In genomic region chr19:7637374-7638256, GRCh38 we compare ENCODE assay signal across 8 cellular contexts. TPM values are rescaled to one million over a fixed set of nuclear protein-coding genes. Genes with fewer than 3 reads are reported as not detected.
A peak's percentile ranks its signal among the peaks of the same experiment; 100 is the strongest.
DNase-seq lines count a peak whose midpoint lies in the region; ATAC-seq and TF ChIP-seq lines count a peak whose summit lies in the region.

No MANE protein-coding gene starts in this region.

- peak overlapping the region in 4 of 5 donors; percentile 47 to 90 (median 64) for H3K27ac ChIP-seq in adrenal gland
- H3K27ac ChIP-seq in suprapubic skin = peak overlapping the region; percentile 88

- intact Hi-C loops in adrenal gland (cut with DNase I) = no loop called here

- TF ChIP-seq POLR2A in adrenal gland (IDR thresholded peaks at IDR 0.05) = no peak
- TF ChIP-seq POLR2A in suprapubic skin (IDR thresholded peaks at IDR 0.05) = no peak

- peak; percentile 26 for DNase-seq in HT-29 (ENCODE audit: low spot score)
- peak in 3 of 7 donors; percentile 52 to 60 (median 55) for DNase-seq in adrenal gland
- DNase-seq in immature natural killer cell = peak in 2 of 3 donors; percentile 21 to 32
- DNase-seq in suprapubic skin (ENCODE audit: low spot score in 2 of 2) = no peak
- DNase-seq in superior temporal gyrus (ENCODE audit: extremely low spot score) = no peak
- no peak for DNase-seq in AG08395 (ENCODE audit: low spot score)
- DNase-seq in HCEC 1CT = no peak

- TF ChIP-seq CTCF in adrenal gland (IDR thresholded peaks at IDR 0.05) (no peak), suprapubic skin (IDR thresholded peaks at IDR 0.05) (no peak)

- H3K9me3 ChIP-seq in adrenal gland (replicated peaks in 1 of 3) = no peaks in the 10 kb centered on the region
- no peaks in the 10 kb centered on the region for H3K9me3 ChIP-seq in suprapubic skin

- ATAC-seq in GM18907 (IDR thresholded peaks at IDR 0.05; ENCODE audit: unreplicated experiment) = peak; percentile 25

- peaks cover 3 to 6% (median 4%) of the 10 kb centered on the region in 3 donors for H3K36me3 Mint-ChIP-seq in immature natural killer cell

- H3K4me1 Mint-ChIP-seq in immature natural killer cell = peaks cover 36 to 45% of the 10 kb centered on the region in 2 donors

- H3K4me1 ChIP-seq in adrenal gland (replicated peaks in 1 of 2) = peaks cover 3% of the 10 kb centered on the region in 2 donors
- peaks cover 20% of the 10 kb centered on the region for H3K4me1 ChIP-seq in suprapubic skin

- H3K27me3 Mint-ChIP-seq in immature natural killer cell (ENCODE audit: low read depth in 3 of 3) = peaks cover 0 to 8% (median 0%) of the 10 kb centered on the region in 3 donors

- H3K36me3 ChIP-seq in adrenal gland (replicated peaks in 1 of 2) (no peaks in the 10 kb centered on the region), suprapubic skin (peaks cover 9% of the 10 kb centered on the region)

- H3K27me3 ChIP-seq in adrenal gland (no peaks in the 10 kb centered on the region), suprapubic skin (peaks cover 18% of the 10 kb centered on the region)

- H3K9me3 Mint-ChIP-seq in immature natural killer cell = no peaks in the 10 kb centered on the region

- H3K27ac Mint-ChIP-seq in immature natural killer cell = peak overlapping the region; percentile 83 to 93 (median 90)

- WGBS in adrenal gland, 4 donors = 50 to 59% (median 52%) methylated on average over 17 to 30 of the region's 30 CpGs
- 59% methylated on average over 14 of the region's 30 CpGs for WGBS in suprapubic skin

- peak overlapping the region in 2 of 4 donors; percentile 22 to 70 for H3K4me3 ChIP-seq in adrenal gland
- peak overlapping the region; percentile 74 for H3K4me3 ChIP-seq in suprapubic skin

- H3K4me3 Mint-ChIP-seq in immature natural killer cell = peak overlapping the region; percentile 82 to 87 (median 83)

- TF ChIP-seq EP300 in suprapubic skin (IDR thresholded peaks at IDR 0.05) = no peak

RNA-seq across cellular contexts. Expression of gene STXBP2, which starts 0.7 kb away (rescaled TPM):
- total RNA-seq in HT-29 (2014; rRNA removed; shearing (Covaris generic)) = 66.4 and 73.3 TPM in 2 replicates
- total RNA-seq in adrenal gland = 10 to 100 TPM; 21.3 to 90.8 (median 40.3) TPM
- 100 to 1,000 TPM in 1 of 3 donors, 10 to 100 TPM in 2; 15.5 to 121 (median 53.7) TPM for polyA plus RNA-seq in adrenal gland
- polyA plus RNA-seq in immature natural killer cell = 100 to 1,000 TPM in 2 of 3 donors, 10 to 100 TPM in 1; 73.7 to 115 (median 100) TPM
- 10 to 100 TPM; 41.2 to 88.7 (median 50.9) TPM for total RNA-seq in suprapubic skin

RNA-seq across cellular contexts. Expression of gene PCP2, which starts 4.1 kb away (rescaled TPM):
- total RNA-seq in HT-29 (2014; rRNA removed; shearing (Covaris generic)) = not detected in 2 replicates
- total RNA-seq in adrenal gland = 1 to 10 TPM in 4 of 8 donors, under 1 TPM in 1, not detected in 3; 0.92 to 3.2 (median 1.7) TPM
- 1 to 10 TPM in 2 of 3 donors, not detected in 1; 5.1 to 7.4 TPM for polyA plus RNA-seq in adrenal gland
- polyA plus RNA-seq in immature natural killer cell = under 1 TPM in 1 of 3 donors, not detected in 2; 0.58 TPM
- total RNA-seq in suprapubic skin = 1 to 10 TPM; 1.6 to 9.9 (median 1.6) TPM

RNA-seq across cellular contexts. Expression of gene PET100, which starts 8.0 kb away (rescaled TPM):
- total RNA-seq in HT-29 (2014; rRNA removed; shearing (Covaris generic)) = 26.6 and 27.7 TPM in 2 replicates
- total RNA-seq in adrenal gland (100 to 1,000 TPM in 4 of 8 donors, 10 to 100 TPM in 3, 1 to 10 TPM in 1; 3.7 to 155 (median 65.4) TPM), suprapubic skin (10 to 100 TPM; 11.4 to 17.4 (median 12.6) TPM)
- polyA plus RNA-seq in adrenal gland (100 to 1,000 TPM in 2 of 3 donors, 10 to 100 TPM in 1; 80.0 to 655 (median 537) TPM), immature natural killer cell (100 to 1,000 TPM; 107 to 376 (median 255) TPM)

RNA-seq across cellular contexts. Expression of gene XAB2, which starts 8.3 kb away (rescaled TPM):
- total RNA-seq in HT-29 (2014; rRNA removed; shearing (Covaris generic)) = 48.4 and 51.9 TPM in 2 replicates
- total RNA-seq in adrenal gland (10 to 100 TPM; 19.3 to 51.5 (median 44.3) TPM), suprapubic skin (10 to 100 TPM; 45.1 to 68.2 (median 55.5) TPM)
- polyA plus RNA-seq in adrenal gland (100 to 1,000 TPM in 1 of 3 donors, 10 to 100 TPM in 1, 1 to 10 TPM in 1; 7.1 to 121 (median 81.2) TPM), immature natural killer cell (10 to 100 TPM in 2 of 3 donors, 1 to 10 TPM in 1; 5.5 to 13.3 (median 12.4) TPM)

RNA-seq across cellular contexts. Expression of gene RETN, which starts 31.2 kb away (rescaled TPM):
- not detected in 2 replicates for total RNA-seq in HT-29 (2014; rRNA removed; shearing (Covaris generic))
- 1 to 10 TPM in 1 of 8 donors, under 1 TPM in 3, not detected in 4; 0.54 to 3.9 (median 0.76) TPM for total RNA-seq in adrenal gland
- 10 to 100 TPM in 2 of 3 donors, not detected in 1; 15.2 to 42.9 TPM for polyA plus RNA-seq in adrenal gland
- 1 to 10 TPM in 1 of 3 donors, not detected in 2; 1.4 TPM for polyA plus RNA-seq in immature natural killer cell
- not detected for total RNA-seq in suprapubic skin

Comparison
In these comparisons a context has a peak if more than half of its experiments do, and no peak if none do; other contexts are left out.
1. DNase-seq: peak in HT-29 (single experiment) and immature natural killer cell (2 of 3); none in suprapubic skin (0 of 2), superior temporal gyrus (single experiment), AG08395 (single experiment) and HCEC 1CT (single experiment).